ENCODE assay signal across 1 cellular context in genomic region chr7:1093916-1094508, GRCh38.
TF ChIP-seq lines count a peak whose summit lies in the region.

No MANE protein-coding gene starts in this region.

TF ChIP-seq in HepG2, 621 proteins besides CTCF, POLR2A, EP300 and RAD21 (continued from another document):
- TF ChIP-seq PCBP2 (optimal IDR thresholded peaks at IDR 0.05; ENCODE audit: low read depth, low read length, poor library complexity, severe bottlenecking): no peak
- TF ChIP-seq ZUFSP (CRISPR knock-in tag; IDR thresholded peaks at IDR 0.05; ENCODE audit: borderline replicate concordance): no peak
- TF ChIP-seq SUZ12 (IDR thresholded peaks at IDR 0.05; ENCODE audit: low read depth, low read length): no peak
- TF ChIP-seq RBM22 (optimal IDR thresholded peaks at IDR 0.05; ENCODE audit: low read length): peak; percentile 73
- TF ChIP-seq GATAD1 (CRISPR knock-in tag; IDR thresholded peaks at IDR 0.05): no peak
- 0 out of 2 replicates have a peak, but pooled peaks have one; percentile 44 for TF ChIP-seq HNRNPL (IDR thresholded peaks at IDR 0.05; ENCODE audit: low read depth, low read length)
